Comparison of ENCODE assay signal across 18 cellular contexts in genomic region chr22:46453829-46454220, GRCh38.
"Had no signal": no experiment of that assay in that cellular context is flagged by ENCODE, and none has a peak within 500 bp of the region (broad histone marks: within the 10 kb centered on the region; RNA-seq: fewer than 3 reads in every experiment).

No MANE protein-coding gene starts in this region.

- H3K4me3 ChIP-seq: body of pancreas, gastrocnemius medialis, left ventricle myocardium inferior, sigmoid colon had no signal

- H3K9me3 ChIP-seq: body of pancreas, gastrocnemius medialis, left ventricle myocardium inferior, sigmoid colon had no signal

- H3K36me3 Mint-ChIP-seq: activated naive CD8-positive, alpha-beta T cell treated with anti-CD3 and anti-CD28 coated beads, Interleukin-2, amount 10 ng/mL, durations not matched to agents 7 days and 5 days; naive thymus-derived CD4-positive, alpha-beta T cell had no signal

- ATAC-seq: activated CD8-positive, alpha-beta T cell treated with anti-CD3 and anti-CD28 coated beads, Interleukin-2, amount 10 ng/mL, durations not matched to agents 7 days and 5 days; gastrocnemius medialis; naive thymus-derived CD4-positive, alpha-beta T cell had no signal

- H3K9me3 Mint-ChIP-seq: activated CD4-positive, alpha-beta T cell treated with anti-CD3 and anti-CD28 coated beads, Interleukin-2, amount 10 ng/mL, durations not matched to agents 7 days and 5 days; activated naive CD8-positive, alpha-beta T cell treated with anti-CD3 and anti-CD28 coated beads, Interleukin-2, amount 10 ng/mL, durations not matched to agents 7 days and 5 days; activated T-cell treated with anti-CD3 and anti-CD28 coated beads, Interleukin-2, amount 50 U/mL, for 24 hours; activated T-helper 2 cell treated with anti-CD3 and anti-CD28 coated beads, Interferon-gamma antibody, Interleukin-2, Interleukin-4, amounts not matched to agents 10 μg/mL and 5 μg/mL and 100 μg/mL, durations not matched to agents 14 hours and 24 hours and 36 hours; naive thymus-derived CD4-positive, alpha-beta T cell; T-helper 1 cell treated with Interleukin-12 subunit alpha and Interleukin-12 subunit beta and Interleukin-4 antibody, amounts not matched to agents 30 μg/mL and 1 μg/mL, for 36 hours had no signal

- H3K9ac ChIP-seq: parathyroid adenoma had no signal

- DNase-seq: activated CD4-positive, alpha-beta T cell treated with anti-CD3 and anti-CD28 coated beads, Interleukin-2, amount 10 ng/mL, durations not matched to agents 7 days and 5 days; activated CD8-positive, alpha-beta T cell treated with anti-CD3 and anti-CD28 coated beads, Interleukin-2, amount 10 ng/mL, durations not matched to agents 7 days and 5 days; activated naive CD4-positive, alpha-beta T cell treated with Interleukin-2 at 50 U/mL for 16 hours; activated naive CD8-positive, alpha-beta T cell treated with anti-CD3 and anti-CD28 coated beads, Interleukin-2, amount 10 ng/mL, durations not matched to agents 7 days and 5 days; activated T-cell treated with anti-CD3 and anti-CD28 coated beads, Interleukin-2, amount 50 U/mL, for 24 hours; caudate nucleus; erythroblast; gastrocnemius medialis; head of caudate nucleus; left ventricle myocardium inferior; naive thymus-derived CD4-positive, alpha-beta T cell; sigmoid colon; stimulated activated naive CD4-positive, alpha-beta T cell had no signal

- H3K27me3 ChIP-seq: body of pancreas had no signal

- H3K4me3 Mint-ChIP-seq: activated CD4-positive, alpha-beta T cell treated with anti-CD3 and anti-CD28 coated beads, Interleukin-2, amount 10 ng/mL, durations not matched to agents 7 days and 5 days; activated CD8-positive, alpha-beta T cell treated with anti-CD3 and anti-CD28 coated beads, Interleukin-2, amount 10 ng/mL, durations not matched to agents 7 days and 5 days; activated naive CD8-positive, alpha-beta T cell treated with anti-CD3 and anti-CD28 coated beads, Interleukin-2, amount 10 ng/mL, durations not matched to agents 7 days and 5 days; activated T-cell treated with anti-CD3 and anti-CD28 coated beads, Interleukin-2, amount 50 U/mL, for 24 hours; naive thymus-derived CD4-positive, alpha-beta T cell; T-helper 1 cell treated with Interleukin-12 subunit alpha and Interleukin-12 subunit beta and Interleukin-4 antibody, amounts not matched to agents 30 μg/mL and 1 μg/mL, for 36 hours had no signal

- H3K27me3 Mint-ChIP-seq: activated CD4-positive, alpha-beta T cell treated with anti-CD3 and anti-CD28 coated beads, Interleukin-2, amount 10 ng/mL, durations not matched to agents 7 days and 5 days; activated naive CD8-positive, alpha-beta T cell treated with anti-CD3 and anti-CD28 coated beads, Interleukin-2, amount 10 ng/mL, durations not matched to agents 7 days and 5 days; activated T-cell treated with anti-CD3 and anti-CD28 coated beads, Interleukin-2, amount 50 U/mL, for 24 hours had no signal

- H2AFZ ChIP-seq: parathyroid adenoma had no signal

- H3K79me2 ChIP-seq: parathyroid adenoma had no signal

- H3K4me1 ChIP-seq: gastrocnemius medialis, parathyroid adenoma, sigmoid colon had no signal

- FAIRE-seq: colon had no signal

- H3K36me3 ChIP-seq: gastrocnemius medialis, left ventricle myocardium inferior, sigmoid colon had no signal

- H3K4me1 Mint-ChIP-seq: activated CD4-positive, alpha-beta T cell treated with anti-CD3 and anti-CD28 coated beads, Interleukin-2, amount 10 ng/mL, durations not matched to agents 7 days and 5 days; activated naive CD8-positive, alpha-beta T cell treated with anti-CD3 and anti-CD28 coated beads, Interleukin-2, amount 10 ng/mL, durations not matched to agents 7 days and 5 days had no signal

- H3K27ac Mint-ChIP-seq: activated CD4-positive, alpha-beta T cell treated with anti-CD3 and anti-CD28 coated beads, Interleukin-2, amount 10 ng/mL, durations not matched to agents 7 days and 5 days; activated CD8-positive, alpha-beta T cell treated with anti-CD3 and anti-CD28 coated beads, Interleukin-2, amount 10 ng/mL, durations not matched to agents 7 days and 5 days; activated naive CD8-positive, alpha-beta T cell treated with anti-CD3 and anti-CD28 coated beads, Interleukin-2, amount 10 ng/mL, durations not matched to agents 7 days and 5 days; activated T-cell treated with anti-CD3 and anti-CD28 coated beads, Interleukin-2, amount 50 U/mL, for 24 hours; activated T-helper 2 cell treated with anti-CD3 and anti-CD28 coated beads, Interferon-gamma antibody, Interleukin-2, Interleukin-4, amounts not matched to agents 10 μg/mL and 5 μg/mL and 100 μg/mL, durations not matched to agents 14 hours and 24 hours and 36 hours; naive thymus-derived CD4-positive, alpha-beta T cell; T-helper 1 cell treated with Interleukin-12 subunit alpha and Interleukin-12 subunit beta and Interleukin-4 antibody, amounts not matched to agents 30 μg/mL and 1 μg/mL, for 36 hours had no signal

- H3K27ac ChIP-seq: body of pancreas, gastrocnemius medialis, left ventricle myocardium inferior, parathyroid adenoma, sigmoid colon had no signal
